ENCODE assay signal across 2 cellular contexts in the genomic region with DNA sequence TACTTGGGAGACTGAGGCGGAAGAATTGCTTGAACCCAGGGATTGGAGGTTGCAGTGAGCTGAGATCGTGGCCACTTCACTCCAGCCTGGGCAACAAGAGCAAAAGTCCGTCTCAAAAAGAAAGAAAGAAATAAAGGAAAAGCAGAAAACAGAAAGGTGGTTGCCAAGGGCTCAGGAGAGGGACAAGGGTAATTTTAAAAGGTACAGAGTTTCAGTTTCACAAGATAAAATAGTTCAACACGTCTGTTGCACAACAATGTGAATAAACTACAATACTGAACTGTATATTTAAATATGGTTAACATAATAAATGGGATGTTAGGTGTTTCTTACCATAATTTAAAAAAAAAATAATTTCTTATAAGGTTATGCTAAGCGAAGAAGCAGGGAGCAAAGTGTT.
TF ChIP-seq lines count a peak whose summit lies in the region.

No MANE protein-coding gene starts in this region.

TF ChIP-seq in HepG2, 621 proteins besides CTCF, POLR2A, EP300 and RAD21:
- TF ChIP-seq PAX8 (CRISPR knock-in tag; IDR thresholded peaks at IDR 0.05; ENCODE audit: borderline replicate concordance) (no peak), CEBPB (IDR thresholded peaks at IDR 0.05; ENCODE audit: borderline replicate concordance, low read depth, low read length) (peak; percentile 32; the same call in 1 of the 2 replicates), SMARCC2 (IDR thresholded peaks at IDR 0.05) (no peak), MYC (CRISPR knock-in tag; IDR thresholded peaks at IDR 0.05; ENCODE audit: borderline replicate concordance) (no peak), ZNF124 (CRISPR knock-in tag; IDR thresholded peaks at IDR 0.05) (no peak), DRAP1 (CRISPR knock-in tag; IDR thresholded peaks at IDR 0.05) (no peak)

TF ChIP-seq in SK-N-SH treated with all-trans-retinoic acid at 6 μM for 48 hours, 23 proteins besides CTCF, POLR2A, EP300 and RAD21:
- TF ChIP-seq GLIS3 (CRISPR knock-in tag; IDR thresholded peaks at IDR 0.05) (no peak), ESRRG (CRISPR knock-in tag; IDR thresholded peaks at IDR 0.05) (no peak), ARNTL (CRISPR knock-in tag; IDR thresholded peaks at IDR 0.05; ENCODE audit: borderline replicate concordance, low read depth) (no peak), CSDC2 (CRISPR knock-in tag; IDR thresholded peaks at IDR 0.05) (no peak), ZNF565 (CRISPR knock-in tag; conservative IDR thresholded peaks at IDR 0.05; ENCODE audit: low read depth) (no peak), CREB5 (CRISPR knock-in tag; IDR thresholded peaks at IDR 0.05; ENCODE audit: low read depth) (no peak)
